ENCODE assay signal across 6 cellular contexts in genomic region chr12:6871052-6871957, GRCh38. TPM values are rescaled to one million over a fixed set of nuclear protein-coding genes. Genes with fewer than 3 reads are reported as not detected.
DNase-seq lines count a peak whose midpoint lies in the region; ATAC-seq and TF ChIP-seq lines count a peak whose summit lies in the region.

No MANE protein-coding gene starts in this region.

- intact Hi-C loops in activated CD4-positive, alpha-beta T cell treated with anti-CD3 and anti-CD28 coated beads for 36 hours (cut with DNase I, micrococcal nuclease), result loop anchor here in 1 of 2 experiments (5.0 kb wide), 2 partner anchors 66 to 91 kb away; no protein-coding TSS in a partner anchor
- intact Hi-C loops in activated B cell treated with CpG ODN at 0.5 μM for 24 hours (cut with micrococcal nuclease), result no loop called here

- peaks cover 55% of the 10 kb centered on the region for H3K4me1 Mint-ChIP-seq in activated CD4-positive, alpha-beta T cell treated with anti-CD3 and anti-CD28 coated beads for 36 hours
- peaks cover 52% of the 10 kb centered on the region for H3K4me1 Mint-ChIP-seq in activated B cell treated with CpG ODN at 0.5 μM for 24 hours

- TF ChIP-seq CTCF in activated B cell treated with CpG ODN at 0.5 μM for 24 hours (IDR thresholded peaks at IDR 0.05) (no peak), kidney epithelial cell (IDR thresholded peaks at IDR 0.05; ENCODE audit: insufficient read depth, low read length, poor library complexity, severe bottlenecking) (no peak)

- peak; percentile 34 for ATAC-seq in activated CD4-positive, alpha-beta T cell treated with anti-CD3 and anti-CD28 coated beads for 36 hours
- ATAC-seq in activated B cell treated with CpG ODN at 0.5 μM for 24 hours (ENCODE audit: low read depth) (no peak), HG02610 (IDR thresholded peaks at IDR 0.05; ENCODE audit: unreplicated experiment) (no peak)

- no peaks in the 10 kb centered on the region for H3K27me3 Mint-ChIP-seq in activated CD4-positive, alpha-beta T cell treated with anti-CD3 and anti-CD28 coated beads for 36 hours
- H3K27me3 Mint-ChIP-seq in activated B cell treated with CpG ODN at 0.5 μM for 24 hours, result no peaks in the 10 kb centered on the region

- H3K4me3 Mint-ChIP-seq in activated CD4-positive, alpha-beta T cell treated with anti-CD3 and anti-CD28 coated beads for 36 hours, result peak overlapping the region; percentile 93
- peak overlapping the region; percentile 88 for H3K4me3 Mint-ChIP-seq in activated B cell treated with CpG ODN at 0.5 μM for 24 hours

- H3K9me3 Mint-ChIP-seq in activated CD4-positive, alpha-beta T cell treated with anti-CD3 and anti-CD28 coated beads for 36 hours (ENCODE audit: low read depth), result no peaks in the 10 kb centered on the region
- no peaks in the 10 kb centered on the region for H3K9me3 Mint-ChIP-seq in activated B cell treated with CpG ODN at 0.5 μM for 24 hours

- H3K27ac Mint-ChIP-seq in activated CD4-positive, alpha-beta T cell treated with anti-CD3 and anti-CD28 coated beads for 36 hours, result peak overlapping the region; percentile 66
- peak overlapping the region; percentile 25 for H3K27ac Mint-ChIP-seq in activated B cell treated with CpG ODN at 0.5 μM for 24 hours

- CTCF ChIA-PET in activated CD4-positive, alpha-beta T cell treated with anti-CD3 and anti-CD28 coated beads for 36 hours (lab: Charles Lee), result interaction anchor here (0.6 to 3.2 kb wide), 22 partner anchors 10 to 267 kb away, joined by 3 to 51 read pairs (median 4); partner anchors contain the start of genes C12orf57, C1RL, CDCA3 and LRRC23
- CTCF ChIA-PET in activated B cell treated with CpG ODN at 0.5 μM for 24 hours (lab: Charles Lee), result interaction anchor here (1.0 to 3.3 kb wide), 10 partner anchors 11 to 238 kb away, joined by 3 to 52 read pairs (median 12); partner anchors contain the start of genes C12orf57, C1RL, CDCA3 and LRRC23

- H3K36me3 ChIP-seq in kidney epithelial cell (ENCODE audit: control insufficient read depth, insufficient read depth, low read length), result peaks cover 9% of the 10 kb centered on the region

- peaks cover 63% of the 10 kb centered on the region for H3K36me3 Mint-ChIP-seq in activated CD4-positive, alpha-beta T cell treated with anti-CD3 and anti-CD28 coated beads for 36 hours (ENCODE audit: low read depth)
- peaks cover 39% of the 10 kb centered on the region for H3K36me3 Mint-ChIP-seq in activated B cell treated with CpG ODN at 0.5 μM for 24 hours (ENCODE audit: low read depth)

- DNase-seq in activated CD4-positive, alpha-beta T cell treated with anti-CD3 and anti-CD28 coated beads for 36 hours, result peak; percentile 75
- no peak for DNase-seq in activated CD4-positive, alpha-beta T cell treated with anti-CD3 and anti-CD28 coated beads, Interleukin-2, amount 50 U/mL, for 4 hours
- DNase-seq in activated B cell treated with CpG ODN at 0.5 μM for 24 hours (no peak), kidney epithelial cell (ENCODE audit: low read depth) (no peak), NCI-H1092 (lab: John Stamatoyannopoulos, UW) (no peak)

- no peaks in the 10 kb centered on the region for H3K27me3 ChIP-seq in kidney epithelial cell (ENCODE audit: control insufficient read depth, insufficient read depth, low read length)

- POLR2A ChIA-PET in activated CD4-positive, alpha-beta T cell treated with anti-CD3 and anti-CD28 coated beads for 36 hours (lab: Charles Lee), result interaction anchor here (0.9 to 2.9 kb wide), 7 partner anchors 19 to 182 kb away, joined by 3 to 31 read pairs (median 11); partner anchors contain the start of genes C12orf57, CDCA3, RNU7-1 and USP5
- POLR2A ChIA-PET in activated B cell treated with CpG ODN at 0.5 μM for 24 hours (lab: Charles Lee), result interaction anchor here (0.6 to 11.1 kb wide), 12 partner anchors 18 to 182 kb away, joined by 3 to 190 read pairs (median 18); partner anchors contain the start of genes C12orf57, CDCA3, ENO2 and LRRC23

- H3K4me3 ChIP-seq in kidney epithelial cell (ENCODE audit: low read depth, low read length), result peak overlapping the region; percentile 76

RNA-seq across cellular contexts. Expression of gene SPSB2, which starts 1.8 kb away (rescaled TPM):
- 1 to 10 TPM; 1.7 to 2.2 TPM for total RNA-seq in activated CD4-positive, alpha-beta T cell treated with anti-CD3 and anti-CD28 coated beads for 36 hours
- 14.4 and 16.2 TPM in 2 replicates for total RNA-seq in activated B cell treated with CpG ODN at 0.5 μM for 24 hours
- 10.1 and 11.9 TPM in 2 replicates for total RNA-seq in kidney epithelial cell

RNA-seq across cellular contexts. Expression of gene TPI1, which starts 4.0 kb away (rescaled TPM):
- 1,000 to 10,000 TPM; 1,824 to 2,753 TPM for total RNA-seq in activated CD4-positive, alpha-beta T cell treated with anti-CD3 and anti-CD28 coated beads for 36 hours
- 306 and 318 TPM in 2 replicates for total RNA-seq in activated B cell treated with CpG ODN at 0.5 μM for 24 hours
- 499 and 519 TPM in 2 replicates for total RNA-seq in kidney epithelial cell

RNA-seq across cellular contexts. Expression of gene USP5, which starts 19.4 kb away (rescaled TPM):
- total RNA-seq in activated CD4-positive, alpha-beta T cell treated with anti-CD3 and anti-CD28 coated beads for 36 hours, result 100 to 1,000 TPM; 128 to 132 TPM
- total RNA-seq in activated B cell treated with CpG ODN at 0.5 μM for 24 hours, result 108 and 110 TPM in 2 replicates
- 70.1 and 77.2 TPM in 2 replicates for total RNA-seq in kidney epithelial cell

RNA-seq across cellular contexts. Expression of gene CDCA3, which starts 20.2 kb away (rescaled TPM):
- 10 to 100 TPM; 87.8 to 99.7 TPM for total RNA-seq in activated CD4-positive, alpha-beta T cell treated with anti-CD3 and anti-CD28 coated beads for 36 hours
- 1.2 and 1.6 TPM in 2 replicates for total RNA-seq in activated B cell treated with CpG ODN at 0.5 μM for 24 hours
- total RNA-seq in kidney epithelial cell, result 5.8 and 8.3 TPM in 2 replicates

RNA-seq across cellular contexts. Expression of gene GNB3, which starts 30.6 kb away (rescaled TPM):
- total RNA-seq in activated CD4-positive, alpha-beta T cell treated with anti-CD3 and anti-CD28 coated beads for 36 hours, result under 1 TPM; 0.66 to 0.76 TPM
- total RNA-seq in activated B cell treated with CpG ODN at 0.5 μM for 24 hours (0.51 and 0.60 TPM in 2 replicates), kidney epithelial cell (0.34 and 0.38 TPM in 2 replicates)
